Comparison of ENCODE assay signal across 8 cellular contexts in genomic region chr3:131794766-131795381, GRCh38.
DNase-seq lines count a peak whose midpoint lies in the region; ATAC-seq and TF ChIP-seq lines count a peak whose summit lies in the region.

No MANE protein-coding gene starts in this region.

- H3K27ac Mint-ChIP-seq in H9, result no peak overlapping the region; a peak in 1 of 7 replicates
- no peak overlapping the region for H3K27ac Mint-ChIP-seq in natural killer cell

- peaks cover 41 to 44% of the 10 kb centered on the region in 2 experiments for H3K4me1 Mint-ChIP-seq in H9
- peaks cover 13 to 17% of the 10 kb centered on the region in 2 donors for H3K4me1 Mint-ChIP-seq in natural killer cell

- no peak overlapping the region for H2BK20ac ChIP-seq in H9 (ENCODE audit: low read depth, low read length, poor library complexity, severe bottlenecking)

- no peak overlapping the region for H3K23ac ChIP-seq in H9 (ENCODE audit: insufficient read length, low read depth, low read length)

- no peak overlapping the region for H4K5ac ChIP-seq in H9 (ENCODE audit: insufficient read length, low read depth, low read length)

- no CpG with 5 or more reads among the region's 5 CpGs for WGBS in H9 (ENCODE audit: extremely low coverage, insufficient read length, low lambda C conversion rate)

- intact Hi-C loops in natural killer cell (cut with micrococcal nuclease), result no loop called here

- H3K27ac ChIP-seq in H9 (ENCODE audit: insufficient read length, low read depth, low read length) (no peak overlapping the region), fibroblast of lung (ENCODE audit: insufficient read depth, low read length) (no peak overlapping the region)

- no peak overlapping the region for H3K56ac ChIP-seq in H9 (ENCODE audit: insufficient read length, low read depth, low read length)

- TF ChIP-seq CTCF in H9 (conservative IDR thresholded peaks at IDR 0.05) (peak; percentile 94), fibroblast of lung (conservative IDR thresholded peaks at IDR 0.05 in 1 of 2, IDR thresholded peaks at IDR 0.05 in 1 of 2; ENCODE audit: low read depth in 1 of 2, low read length in 2 of 2) (peak; percentile 88 to 89), natural killer cell (IDR thresholded peaks at IDR 0.05) (peak; percentile 54)

- DNase-seq in AG08395 (ENCODE audit: low spot score) (peak; percentile 67), G401 (ENCODE audit: low spot score) (peak; percentile 33), H9 (peak; percentile 54), M059J (ENCODE audit: low read depth) (peak; percentile 47), T follicular helper cell (ENCODE audit: low read depth) (peak; percentile 1), fibroblast of lung (ENCODE audit: low read depth in 2 of 2) (peak; percentile 46 to 74), natural killer cell (no peak)

- H3K18ac ChIP-seq in H9 (ENCODE audit: insufficient read length, low read depth, low read length), result no peak overlapping the region

- no peaks in the 10 kb centered on the region for H3K36me3 ChIP-seq in fibroblast of lung (ENCODE audit: control insufficient read depth, insufficient read depth, low read length)

- H2BK15ac ChIP-seq in H9 (ENCODE audit: low read depth, low read length), result no peak overlapping the region

- no peaks in the 10 kb centered on the region for H4K20me1 ChIP-seq in H9 (ENCODE audit: control insufficient read depth, insufficient read depth, insufficient read length)
- H4K20me1 ChIP-seq in fibroblast of lung (ENCODE audit: control insufficient read depth, extremely low read depth, insufficient read depth, low read length), result no peaks in the 10 kb centered on the region

- H3K27me3 ChIP-seq in H9 (ENCODE audit: insufficient read depth, low read length) (no peaks in the 10 kb centered on the region), fibroblast of lung (ENCODE audit: control insufficient read depth, insufficient read depth, low read length) (no peaks in the 10 kb centered on the region)

- H2BK120ac ChIP-seq in H9 (ENCODE audit: low read depth, low read length, poor library complexity, severe bottlenecking), result no peak overlapping the region

- no peaks in the 10 kb centered on the region for H3K36me3 Mint-ChIP-seq in H9 (ENCODE audit: insufficient read depth in 1 of 3, low read depth in 3 of 3)
- H3K36me3 Mint-ChIP-seq in natural killer cell, result no peaks in the 10 kb centered on the region

- no peak overlapping the region for H3K4me3 ChIP-seq in fibroblast of lung (replicated peaks in 1 of 4; ENCODE audit: control extremely low read depth in 1 of 4, insufficient read depth in 1 of 4, low read depth in 3 of 4, low read length in 4 of 4)

- no peak overlapping the region for H2BK12ac ChIP-seq in H9 (ENCODE audit: insufficient read length, low read depth, low read length)

- H3K23me2 ChIP-seq in H9 (ENCODE audit: insufficient read length, low read depth, low read length, poor library complexity, severe bottlenecking), result no peaks in the 10 kb centered on the region

- H3K27me3 Mint-ChIP-seq in H9 (ENCODE audit: low read depth) (peaks cover 6% of the 10 kb centered on the region), natural killer cell (ENCODE audit: low read depth in 2 of 2) (peaks cover 4 to 20% of the 10 kb centered on the region in 2 donors)

- ATAC-seq in natural killer cell (peak in 1 of 3 donors; percentile 79), GM18873 (IDR thresholded peaks at IDR 0.05; ENCODE audit: low FRiP score, unreplicated experiment) (no peak)

- H3K4me3 Mint-ChIP-seq in H9 (no peak overlapping the region), natural killer cell (no peak overlapping the region)

- in situ Hi-C loops in G401 (cut with HindIII; ENCODE audit: low sequenced_read_pairs), result no loop called here

- H3K9ac ChIP-seq in H9 (ENCODE audit: extremely low read depth, insufficient read length, low read length) (no peak overlapping the region), fibroblast of lung (ENCODE audit: insufficient read depth, low read length) (no peak overlapping the region)

- H2AFZ ChIP-seq in H9 (ENCODE audit: low read length), result no peak overlapping the region
- H2AFZ ChIP-seq in fibroblast of lung (ENCODE audit: low read length), result no peak overlapping the region

- H2AK5ac ChIP-seq in H9 (ENCODE audit: insufficient read length, low read length), result no peak overlapping the region

- H3K14ac ChIP-seq in H9 (ENCODE audit: insufficient read depth, low read length), result no peak overlapping the region

- no peaks in the 10 kb centered on the region for H3K9me3 ChIP-seq in H9 (ENCODE audit: control insufficient read depth, low read depth, low read length)
- no peaks in the 10 kb centered on the region for H3K9me3 ChIP-seq in fibroblast of lung (ENCODE audit: control insufficient read depth, insufficient read depth, low read depth, low read length)

- no peak overlapping the region for H3K4ac ChIP-seq in H9 (ENCODE audit: low read depth, low read length)

- H3K9me3 Mint-ChIP-seq in H9 (no peaks in the 10 kb centered on the region; a peak in 1 of 5 replicates), natural killer cell (no peaks in the 10 kb centered on the region)

- no peaks in the 10 kb centered on the region for H3K79me1 ChIP-seq in H9 (ENCODE audit: insufficient read depth, low read depth, low read length, poor library complexity, severe bottlenecking)

- no peak overlapping the region for H2BK5ac ChIP-seq in H9 (ENCODE audit: insufficient read length, low read length)

- H3T11ph ChIP-seq in H9 (ENCODE audit: low read length), result no peak overlapping the region

- no peak overlapping the region for H3K4me2 ChIP-seq in H9 (ENCODE audit: insufficient read depth, insufficient read length, low read length)
- H3K4me2 ChIP-seq in fibroblast of lung (ENCODE audit: extremely low read depth, insufficient read depth, low read length), result no peak overlapping the region

- H4K91ac ChIP-seq in H9 (ENCODE audit: insufficient read length, low read depth, low read length), result no peak overlapping the region

- H3K79me2 ChIP-seq in H9 (ENCODE audit: insufficient read depth, low read length) (no peaks in the 10 kb centered on the region), fibroblast of lung (ENCODE audit: control insufficient read depth, insufficient read depth, low read length) (no peaks in the 10 kb centered on the region)

- H3K4me1 ChIP-seq in H9 (ENCODE audit: insufficient read depth, low read length) (peaks cover 4% of the 10 kb centered on the region), fibroblast of lung (ENCODE audit: control insufficient read depth, extremely low read depth, insufficient read depth, low read length) (no peaks in the 10 kb centered on the region)

- H4K8ac ChIP-seq in H9 (replicated peaks; ENCODE audit: insufficient read length, low read depth, low read length), result no peak overlapping the region
